Comparison of ENCODE assay signal across 8 cellular contexts in genomic region chr22:28019881-28020861, GRCh38.
DNase-seq lines count a peak whose midpoint lies in the region; ATAC-seq and TF ChIP-seq lines count a peak whose summit lies in the region.

No MANE protein-coding gene starts in this region.

- no peak for TF ChIP-seq POLR2A in adrenal gland (IDR thresholded peaks at IDR 0.05)

- intact Hi-C loops in adrenal gland (cut with DNase I) (loop anchor here (10.0 kb wide), 2 partner anchors 565 to 575 kb away; no protein-coding TSS in a partner anchor), left ventricle myocardium superior (cut with micrococcal nuclease) (loop anchor here (10.0 kb wide), 1 partner anchor 575 kb away; no protein-coding TSS in a partner anchor)

- TF ChIP-seq EP300 in Ishikawa (IDR thresholded peaks at IDR 0.05; ENCODE audit: borderline replicate concordance), result no peak

- H3K27ac ChIP-seq in adrenal gland, result peak overlapping the region in 2 of 5 donors; percentile 29 to 66

- H3K27me3 ChIP-seq in adrenal gland, result no peaks in the 10 kb centered on the region

- peak; percentile 68 for ATAC-seq in left ventricle myocardium superior
- ATAC-seq in HG03565 (IDR thresholded peaks at IDR 0.05; ENCODE audit: unreplicated experiment), result no peak
- ATAC-seq in GM18520 (IDR thresholded peaks at IDR 0.05; ENCODE audit: unreplicated experiment), result no peak

- peaks cover 0 to 26% of the 10 kb centered on the region in 2 donors for H3K4me1 ChIP-seq in adrenal gland (replicated peaks in 1 of 2)

- no peaks in the 10 kb centered on the region for H3K36me3 ChIP-seq in adrenal gland (replicated peaks in 1 of 2)

- H3K4me3 ChIP-seq in adrenal gland, result no peak overlapping the region

- 44 to 49% (median 46%) methylated on average over 14 to 20 of the region's 20 CpGs for WGBS in adrenal gland, 4 donors

- DNase-seq in GM04504 (ENCODE audit: low read depth) (peak; percentile 50), T follicular helper cell (ENCODE audit: low read depth) (peak; percentile 37), adrenal gland (peak; percentile 56 to 91 (median 79)), left ventricle myocardium superior (peak; percentile 86), putamen (ENCODE audit: low spot score) (peak; percentile 34)

- H3K9me3 ChIP-seq in adrenal gland (replicated peaks in 1 of 3), result no peaks in the 10 kb centered on the region

- peak; percentile 83 to 93 (median 89) for TF ChIP-seq CTCF in adrenal gland (IDR thresholded peaks at IDR 0.05)

- TF ChIP-seq RAD21 in Ishikawa (IDR thresholded peaks at IDR 0.05; ENCODE audit: low read depth), result peak; percentile 89

TF ChIP-seq in Ishikawa, 13 proteins besides CTCF, POLR2A, EP300 and RAD21:
- TF ChIP-seq FOXM1 (IDR thresholded peaks at IDR 0.05; ENCODE audit: borderline replicate concordance, low read depth), result no peak
- TF ChIP-seq YY1 (IDR thresholded peaks at IDR 0.05; ENCODE audit: low read depth), result peak; percentile 70; the same call in 1 of the 2 replicates
- no peak for TF ChIP-seq CEBPB (IDR thresholded peaks at IDR 0.05)
- peak; percentile 82 for TF ChIP-seq ZBTB7A (IDR thresholded peaks at IDR 0.05; ENCODE audit: low read depth)
- no peak for TF ChIP-seq REST (IDR thresholded peaks at IDR 0.05; ENCODE audit: low read depth)

Comparison
In these comparisons a context has a peak if more than half of its experiments do, and no peak if none do; other contexts are left out.
1. DNase-seq: peak in every context shown above with its lines; median percentile 86 in left ventricle myocardium superior; 79 in adrenal gland; 50 in GM04504; 37 in T follicular helper cell; 34 in putamen.